In the genomic region with DNA sequence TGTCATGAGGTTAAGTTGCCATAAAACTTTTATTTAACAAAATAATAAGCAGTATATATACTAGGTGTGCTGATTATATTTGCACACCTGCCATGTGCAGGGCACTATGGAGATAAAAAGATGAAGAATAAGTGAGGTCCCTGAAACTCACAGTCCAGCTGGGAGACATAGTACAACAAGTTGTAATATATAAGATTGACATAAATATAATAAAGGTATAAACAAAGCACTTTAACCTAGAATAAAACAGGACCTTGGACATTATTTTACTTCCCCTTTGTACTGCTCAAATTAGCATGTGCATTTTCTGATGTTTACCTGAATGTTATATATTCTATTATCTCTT, we compare ENCODE assay signal across 21 cellular contexts. TPM values are rescaled to one million over a fixed set of nuclear protein-coding genes. Genes with fewer than 3 reads are reported as not detected.
DNase-seq lines count a peak whose midpoint lies in the region; ATAC-seq, FAIRE-seq and TF ChIP-seq lines count a peak whose summit lies in the region.
"Had no signal": no experiment of that assay in that cellular context is flagged by ENCODE, and none has a peak within 500 bp of the region (broad histone marks: within the 10 kb centered on the region; RNA-seq: fewer than 3 reads in every experiment).

No MANE protein-coding gene starts in this region.

- H3K27me3 ChIP-seq in Loucy (ENCODE audit: insufficient read depth, low read length, poor library complexity, severe bottlenecking) (no peaks in the 10 kb centered on the region), GM12878 (replicated peaks in 1 of 2; ENCODE audit: control insufficient read depth in 2 of 2, insufficient read depth in 2 of 2, low read length in 1 of 2) (no peaks in the 10 kb centered on the region), osteoblast (ENCODE audit: insufficient read depth, low read length) (no peaks in the 10 kb centered on the region)
- H3K27me3 ChIP-seq: body of pancreas, upper lobe of right lung had no signal

- TF ChIP-seq RAD21 in GM12878 (IDR thresholded peaks at IDR 0.05; ENCODE audit: insufficient read depth, low read depth, low read length): no peak

- peaks cover 79% of the 10 kb centered on the region for H3K4me1 ChIP-seq in Loucy (ENCODE audit: insufficient read depth, low read length, poor library complexity, severe bottlenecking)
- peaks cover 33% of the 10 kb centered on the region for H3K4me1 ChIP-seq in GM12878 (ENCODE audit: control insufficient read depth, insufficient read depth, low read length)
- peaks cover 53% of the 10 kb centered on the region for H3K4me1 ChIP-seq in osteoblast (ENCODE audit: insufficient read depth, low read length)

- DNase-seq in activated CD4-positive, alpha-beta T cell treated with anti-CD3 and anti-CD28 coated beads for 36 hours: no peak
- DNase-seq in activated CD4-positive, alpha-beta T cell treated with anti-CD3 and anti-CD28 coated beads for 4 hours: no peak
- DNase-seq in GM12878 (ENCODE audit: low read depth, low spot score) (no peak), osteoblast (ENCODE audit: insufficient read length, low spot score, missing footprints) (no peak), activated gamma-delta T cell treated with Interleukin-2 at 50 U/mL for 16 hours (no peak), HT-29 (ENCODE audit: low spot score) (no peak)
- DNase-seq: activated CD4-positive, alpha-beta memory T cell treated with anti-CD3 and anti-CD28 coated beads, Interleukin-2, amount 10 ng/mL, durations not matched to agents 7 days and 5 days; body of pancreas; C1 segment of cervical spinal cord; DMS79; Kasumi-1; NCI-H2171; NCI-H82; upper lobe of right lung had no signal

- RAD21 ChIA-PET in GM12878 (lab: Charles Lee; ENCODE audit: unreplicated experiment): interaction anchor here (0.6 to 12.2 kb wide), 6 partner anchors 23 to 141 kb away, joined by 3 to 516 read pairs (median 24); a partner anchor contains a TSS

- no peak overlapping the region for H3K9ac ChIP-seq in Loucy (ENCODE audit: low read depth, low read length, poor library complexity, severe bottlenecking)
- peak overlapping the region; percentile 49 for H3K9ac ChIP-seq in GM12878 (ENCODE audit: control insufficient read depth, insufficient read depth, low read length)

- no peak for ATAC-seq in activated CD4-positive, alpha-beta T cell treated with anti-CD3 and anti-CD28 coated beads for 36 hours
- no peak for ATAC-seq in GM12878
- no peak for ATAC-seq in HG03108 (IDR thresholded peaks at IDR 0.05; ENCODE audit: unreplicated experiment)
- ATAC-seq: A549, body of pancreas, HCT116, upper lobe of right lung had no signal

- H3K36me3 ChIP-seq in Loucy (ENCODE audit: insufficient read depth, low read length) (no peaks in the 10 kb centered on the region), GM12878 (ENCODE audit: control insufficient read depth in 2 of 2, insufficient read depth in 2 of 2, low read length in 1 of 2) (no peaks in the 10 kb centered on the region; a peak in 1 of 4 replicates), osteoblast (ENCODE audit: insufficient read depth, low read length) (no peaks in the 10 kb centered on the region)
- H3K36me3 ChIP-seq: prostate gland, upper lobe of right lung had no signal

- TF ChIP-seq POLR2A in GM12878 (IDR thresholded peaks at IDR 0.05; ENCODE audit: low read depth, low read length): no peak

- TF ChIP-seq EP300 in GM12878 (IDR thresholded peaks at IDR 0.05; ENCODE audit: borderline replicate concordance in 1 of 2, control insufficient read depth in 1 of 2, low read depth in 2 of 2, low read length in 2 of 2): no peak

- no TSS peak for BruUV-seq in GM12878 (replicated peaks; lab: Mats Ljungman, UMichigan)

- TF ChIP-seq CTCF in Loucy (conservative IDR thresholded peaks at IDR 0.05; ENCODE audit: low read length) (no peak), GM12878 (IDR thresholded peaks at IDR 0.05 in 2 of 3, conservative IDR thresholded peaks at IDR 0.05 in 1 of 3; ENCODE audit: control insufficient read depth in 2 of 3, extremely low read depth in 1 of 3, insufficient read depth in 1 of 3, low read depth in 3 of 3, low read length in 3 of 3) (no peak), osteoblast (IDR thresholded peaks at IDR 0.05; ENCODE audit: extremely low read depth, low read depth, low read length) (no peak)

- CTCF ChIA-PET in activated CD4-positive, alpha-beta T cell treated with anti-CD3 and anti-CD28 coated beads for 36 hours (lab: Charles Lee): interaction anchor here (1.1 to 13.3 kb wide), 3 partner anchors 23 to 111 kb away, joined by 3 to 381 read pairs (median 18); no protein-coding TSS in a partner anchor
- CTCF ChIA-PET in GM12878 (lab: Yijun Ruan, JAX): interaction anchor here (1.3 to 12.5 kb wide), 5 partner anchors 24 to 250 kb away, joined by 3 to 183 read pairs (median 18); no protein-coding TSS in a partner anchor

- H3K36me3 Mint-ChIP-seq in activated CD4-positive, alpha-beta T cell treated with anti-CD3 and anti-CD28 coated beads for 36 hours (ENCODE audit: low read depth): peaks cover 29% of the 10 kb centered on the region

- no peaks in the 10 kb centered on the region for H3K27me3 Mint-ChIP-seq in activated CD4-positive, alpha-beta T cell treated with anti-CD3 and anti-CD28 coated beads for 36 hours
- H3K27me3 Mint-ChIP-seq: activated CD4-positive, alpha-beta memory T cell treated with anti-CD3 and anti-CD28 coated beads, Interleukin-2, amount 10 ng/mL, durations not matched to agents 7 days and 5 days had no signal

- H3K9me2 ChIP-seq in Loucy (replicated peaks; ENCODE audit: low read depth, low read length): no peaks in the 10 kb centered on the region

- SMC1A ChIA-PET in GM12878 (lab: Charles Lee; ENCODE audit: uncharacterized antibody, unreplicated experiment): interaction anchor here (2.8 to 9.8 kb wide), 5 partner anchors 31 to 143 kb away, joined by 11 to 163 read pairs (median 93); a partner anchor contains a TSS

- H3K4me3 ChIP-seq in Loucy (ENCODE audit: low read length, poor library complexity, severe bottlenecking): peak overlapping the region; percentile 88
- peak overlapping the region; percentile 77 for H3K4me3 ChIP-seq in GM12878
- no peak overlapping the region for H3K4me3 ChIP-seq in osteoblast (ENCODE audit: insufficient read depth, low read length)
- H3K4me3 ChIP-seq: A549, body of pancreas, prostate gland, upper lobe of right lung had no signal

- no peak overlapping the region for H2AFZ ChIP-seq in Loucy (ENCODE audit: low read length)
- H2AFZ ChIP-seq in GM12878 (ENCODE audit: control insufficient read depth, low read depth, low read length): no peak overlapping the region
- H2AFZ ChIP-seq in osteoblast (ENCODE audit: low read length): no peak overlapping the region

- peaks cover 75% of the 10 kb centered on the region for H3K4me1 Mint-ChIP-seq in activated CD4-positive, alpha-beta T cell treated with anti-CD3 and anti-CD28 coated beads for 36 hours

- H3K4me2 ChIP-seq in Loucy (ENCODE audit: low read depth, low read length, poor library complexity, severe bottlenecking): peak overlapping the region; percentile 91
- H3K4me2 ChIP-seq in GM12878 (ENCODE audit: control insufficient read depth, insufficient read depth): peak overlapping the region; percentile 88
- H3K4me2 ChIP-seq in osteoblast (ENCODE audit: insufficient read depth, low read length): peak overlapping the region; percentile 34
- H3K4me2 ChIP-seq: A549 had no signal

- H3K27ac Mint-ChIP-seq in activated CD4-positive, alpha-beta T cell treated with anti-CD3 and anti-CD28 coated beads for 36 hours: peak overlapping the region; percentile 72

- H3F3A ChIP-seq in Loucy (ENCODE audit: low read depth): peaks cover under 1% of the 10 kb centered on the region

- H3K9me3 ChIP-seq in Loucy (ENCODE audit: insufficient read depth, low read depth, low read length): no peaks in the 10 kb centered on the region
- H3K9me3 ChIP-seq in GM12878 (replicated peaks; ENCODE audit: control insufficient read depth, insufficient read depth, low read length): no peaks in the 10 kb centered on the region; the same call in 2 of the 3 replicates
- no peaks in the 10 kb centered on the region for H3K9me3 ChIP-seq in osteoblast (ENCODE audit: low read depth, low read length)
- H3K9me3 ChIP-seq: A549, body of pancreas, prostate gland, upper lobe of right lung had no signal

- H3K27ac ChIP-seq in GM12878 (ENCODE audit: control insufficient read depth, insufficient read depth) (peak overlapping the region; percentile 98), osteoblast (ENCODE audit: low read depth, low read length) (peak overlapping the region; percentile 27)
- H3K27ac ChIP-seq: A549, body of pancreas, prostate gland, upper lobe of right lung had no signal

- H3K9me3 Mint-ChIP-seq in activated CD4-positive, alpha-beta T cell treated with anti-CD3 and anti-CD28 coated beads for 36 hours (ENCODE audit: low read depth): no peaks in the 10 kb centered on the region
- H3K9me3 Mint-ChIP-seq: activated CD4-positive, alpha-beta memory T cell treated with anti-CD3 and anti-CD28 coated beads, Interleukin-2, amount 10 ng/mL, durations not matched to agents 7 days and 5 days had no signal

- H3K4me3 Mint-ChIP-seq in activated CD4-positive, alpha-beta T cell treated with anti-CD3 and anti-CD28 coated beads for 36 hours: peak overlapping the region; percentile 15
- H3K4me3 Mint-ChIP-seq: activated CD4-positive, alpha-beta memory T cell treated with anti-CD3 and anti-CD28 coated beads, Interleukin-2, amount 10 ng/mL, durations not matched to agents 7 days and 5 days had no signal

- no peak for FAIRE-seq in GM12878 (lab: Jason Lieb, UNC)
- FAIRE-seq: A549, GM19239, RCC 7860 had no signal

- H4K20me1 ChIP-seq in Loucy (ENCODE audit: insufficient read depth, low read length, poor library complexity, severe bottlenecking): peaks cover 95% of the 10 kb centered on the region
- no peaks in the 10 kb centered on the region for H4K20me1 ChIP-seq in GM12878 (ENCODE audit: control insufficient read depth, insufficient read depth)
- peaks cover 79% of the 10 kb centered on the region for H4K20me1 ChIP-seq in osteoblast (ENCODE audit: insufficient read depth, low read length)

- POLR2A ChIA-PET in activated CD4-positive, alpha-beta T cell treated with anti-CD3 and anti-CD28 coated beads for 36 hours (lab: Charles Lee): no interaction called here
- POLR2A ChIA-PET in GM12878 (lab: Charles Lee): interaction anchor here (0.6 to 9.8 kb wide), 3 partner anchors 59 to 196 kb away, joined by 7 to 138 read pairs (median 8); no protein-coding TSS in a partner anchor

- intact Hi-C loops in activated CD4-positive, alpha-beta T cell treated with anti-CD3 and anti-CD28 coated beads for 36 hours (cut with DNase I, micrococcal nuclease): no loop called here
- intact Hi-C loops in GM12878 (cut with micrococcal nuclease; ENCODE audit: unreplicated experiment): loop anchor here (5.0 kb wide), 1 partner anchor 657 kb away; a partner anchor contains a TSS

- in situ Hi-C loops in GM12878 (cut with MboI): loop anchor here (10.0 kb wide), 1 partner anchor 106 kb away; no protein-coding TSS in a partner anchor

- H3K79me2 ChIP-seq in Loucy (ENCODE audit: insufficient read depth, low read length) (peaks cover 100% of the 10 kb centered on the region), GM12878 (ENCODE audit: control insufficient read depth, insufficient read depth, low read length) (peaks cover 98% of the 10 kb centered on the region), osteoblast (ENCODE audit: insufficient read depth, low read length) (peaks cover 100% of the 10 kb centered on the region)

RNA-seq across cellular contexts. Expression of a gene that starts 6.2 kb away (rescaled TPM):
- 10 to 100 TPM; 43.2 to 50.9 TPM for total RNA-seq in activated CD4-positive, alpha-beta T cell treated with anti-CD3 and anti-CD28 coated beads for 36 hours
- 94.4 and 99.8 TPM in 2 replicates for total RNA-seq in GM12878 (2013; cell fraction: nucleolus; rRNA removed)
- 65.9 and 80.7 TPM in 2 replicates for total RNA-seq in GM12878 (2014; rRNA removed)
- 72.3 and 76.6 TPM in 2 replicates for total RNA-seq in GM12878 (2014; rRNA removed; fragmentation: Illumina TruSeq; extraction: Trizol)
- 60.9 and 65.6 TPM in 2 replicates for total RNA-seq in GM12878 (2021)
- polyA plus RNA-seq in GM12878 (2011; ENCODE audit: low read depth): 51.0 TPM
- polyA plus RNA-seq in GM12878 (2011; rRNA removed): 77.4 and 138 TPM in 2 replicates
- polyA plus RNA-seq in GM12878 (2011; cell fraction: cytosol; rRNA removed): 24.4 and 26.9 TPM in 2 replicates
- polyA plus RNA-seq in GM12878 (2011; cell fraction: nucleus; rRNA removed): 39.7 and 43.6 TPM in 2 replicates
- polyA plus RNA-seq in GM12878 (2012): 60.4 and 72.7 TPM in 2 replicates
- polyA plus RNA-seq in GM12878 (2014; fragmentation: Illumina TruSeq; extraction: Trizol): 74.9 and 104 TPM in 2 replicates
- 10 to 100 TPM; 18.5 to 27.6 TPM for polyA plus RNA-seq in GM12878 (2014; fragmentation: Nextera tagmentation; extraction: Ambion mirVana)
- polyA plus RNA-seq in GM12878 (2014; rRNA removed): 51.7 and 66.6 TPM in 2 replicates
- polyA plus RNA-seq in GM12878 (2016; fragmentation: Nextera tagmentation; extraction: Ambion mirVana): 10 to 100 TPM; 91.0 to 91.6 TPM
- 21.0 and 30.4 TPM in 2 replicates for polyA minus RNA-seq in GM12878 (2011; rRNA and poly(A)+ RNA removed)
- 16.0 and 19.9 TPM in 2 replicates for polyA minus RNA-seq in GM12878 (2011; cell fraction: cytosol; rRNA and poly(A)+ RNA removed)
- polyA minus RNA-seq in GM12878 (2011; cell fraction: nucleus; rRNA and poly(A)+ RNA removed): 20.2 and 32.9 TPM in 2 replicates
- total RNA-seq in osteoblast: 95.2 and 109 TPM in 2 replicates
- 4.9 and 7.1 TPM in 2 replicates for total RNA-seq in HT-29 (2014; rRNA removed; shearing (Covaris generic))

Comparison
In these comparisons a context has a peak if more than half of its experiments do, and no peak if none do; other contexts are left out.
1. H3K4me2 ChIP-seq: peak in every context shown above with its lines; median percentile 91 in Loucy; 88 in GM12878; 34 in osteoblast.